Comparison of ENCODE assay signal across 13 cellular contexts in genomic region chr10:95475827-95476481, GRCh38.
DNase-seq lines count a peak whose midpoint lies in the region; TF ChIP-seq lines count a peak whose summit lies in the region.
"Had no signal": no experiment of that assay in that cellular context is flagged by ENCODE, and none has a peak within 500 bp of the region (broad histone marks: within the 10 kb centered on the region; RNA-seq: fewer than 3 reads in every experiment).

No MANE protein-coding gene starts in this region.

- intact Hi-C loops in breast epithelium (cut with DNase I; ENCODE audit: low total_unique reads) (no loop called here), mammary epithelial cell (cut with micrococcal nuclease) (no loop called here), vagina (cut with DNase I) (no loop called here)

- H3K4me1 ChIP-seq in breast epithelium = peaks cover 0 to 20% of the 10 kb centered on the region in 2 donors
- peaks cover 8% of the 10 kb centered on the region for H3K4me1 ChIP-seq in mammary epithelial cell (ENCODE audit: insufficient read depth, low read length)
- peaks cover 20 to 42% of the 10 kb centered on the region in 2 donors for H3K4me1 ChIP-seq in muscle layer of duodenum (ENCODE audit: control insufficient read depth in 1 of 2, insufficient read depth in 2 of 2, low read length in 2 of 2)
- H3K4me1 ChIP-seq in vagina = peaks cover 44% of the 10 kb centered on the region

- H2AFZ ChIP-seq in mammary epithelial cell (ENCODE audit: low read depth, low read length) = no peak overlapping the region

- no peaks in the 10 kb centered on the region for H3K79me2 ChIP-seq in mammary epithelial cell (ENCODE audit: insufficient read depth, low read length)

- no peaks in the 10 kb centered on the region for H3K9me3 ChIP-seq in breast epithelium
- no peaks in the 10 kb centered on the region for H3K9me3 ChIP-seq in mammary epithelial cell (replicated peaks; ENCODE audit: insufficient read depth, low read length)
- H3K9me3 ChIP-seq in muscle layer of duodenum (ENCODE audit: control insufficient read depth in 1 of 2, low read length in 2 of 2) = no peaks in the 10 kb centered on the region
- no peaks in the 10 kb centered on the region for H3K9me3 ChIP-seq in vagina
- H3K9me3 ChIP-seq: SJCRH30 had no signal

- H3K27me3 ChIP-seq in breast epithelium = no peaks in the 10 kb centered on the region
- no peaks in the 10 kb centered on the region for H3K27me3 ChIP-seq in mammary epithelial cell (ENCODE audit: insufficient read depth, low read length)
- H3K27me3 ChIP-seq in muscle layer of duodenum (ENCODE audit: low read depth, low read length) = no peaks in the 10 kb centered on the region
- no peaks in the 10 kb centered on the region for H3K27me3 ChIP-seq in vagina
- H3K27me3 ChIP-seq: SJCRH30 had no signal

- H3K4me3 ChIP-seq in breast epithelium (no peak overlapping the region), mammary epithelial cell (replicated peaks in 1 of 3; ENCODE audit: insufficient read depth in 1 of 3, low read depth in 2 of 3, low read length in 3 of 3) (no peak overlapping the region), muscle layer of duodenum (ENCODE audit: low read depth in 1 of 2, low read length in 2 of 2) (no peak overlapping the region), vagina (no peak overlapping the region)
- H3K4me3 ChIP-seq: SJCRH30 had no signal

- TF ChIP-seq POLR2A in breast epithelium (IDR thresholded peaks at IDR 0.05) (no peak), erythroblast (IDR thresholded peaks at IDR 0.05; ENCODE audit: low read length) (no peak), vagina (IDR thresholded peaks at IDR 0.05) (no peak)

- dilution Hi-C loops in mammary epithelial cell (cut with HindIII; ENCODE audit: low sequenced_read_pairs) = no loop called here

- H3K36me3 ChIP-seq in breast epithelium (no peaks in the 10 kb centered on the region), mammary epithelial cell (ENCODE audit: insufficient read depth, low read length) (no peaks in the 10 kb centered on the region), muscle layer of duodenum (ENCODE audit: control insufficient read depth in 1 of 2, insufficient read depth in 2 of 2, low read length in 2 of 2) (no peaks in the 10 kb centered on the region), vagina (no peaks in the 10 kb centered on the region)
- H3K36me3 ChIP-seq: SJCRH30 had no signal

- DNase-seq in breast epithelium (ENCODE audit: low spot score in 2 of 2) = no peak
- DNase-seq in mammary epithelial cell = no peak
- peak; percentile 49 to 53 for DNase-seq in erythroblast (lab: John Stamatoyannopoulos, UW)
- DNase-seq in vagina (ENCODE audit: extremely low spot score in 2 of 2) = no peak
- DNase-seq in NCI-H2227 (lab: John Stamatoyannopoulos, UW; ENCODE audit: unreplicated experiment) = no peak
- DNase-seq in SKM-1 (lab: John Stamatoyannopoulos, UW; ENCODE audit: unreplicated experiment) = no peak
- no peak for DNase-seq in NCI-H2171 (lab: John Stamatoyannopoulos, UW)
- DNase-seq: DMS 273 treated with DMSO at 0.1 percent for 48 hours; effector memory CD4-positive, alpha-beta T cell; glutamatergic neuron; NCI-H82; SJCRH30 had no signal

- no peak overlapping the region for H3K4me2 ChIP-seq in mammary epithelial cell (ENCODE audit: insufficient read depth, low read depth, low read length)

- WGBS in mammary epithelial cell (ENCODE audit: low coverage, missing lambda C conversion rate) = 65% methylated on average over 8 of the region's 8 CpGs

- TF ChIP-seq CTCF in breast epithelium (IDR thresholded peaks at IDR 0.05) (no peak), mammary epithelial cell (conservative IDR thresholded peaks at IDR 0.05 in 1 of 2, IDR thresholded peaks at IDR 0.05 in 1 of 2; ENCODE audit: extremely low read depth in 1 of 2, insufficient read depth in 1 of 2, low read depth in 1 of 2, low read length in 2 of 2) (no peak), vagina (IDR thresholded peaks at IDR 0.05) (no peak)

- H4K20me1 ChIP-seq in mammary epithelial cell (ENCODE audit: insufficient read depth, low read length) = no peaks in the 10 kb centered on the region

- CTCF ChIA-PET in mammary epithelial cell (lab: Charles Lee; ENCODE audit: low non-redundant PET) = no interaction called here

- no TSS peak for BruUV-seq in mammary epithelial cell (replicated peaks; lab: Mats Ljungman, UMichigan)

- H3K27ac ChIP-seq in breast epithelium (peak overlapping the region; percentile 85 to 91), mammary epithelial cell (ENCODE audit: insufficient read depth, low read depth, low read length) (no peak overlapping the region), muscle layer of duodenum (ENCODE audit: low read length) (peak overlapping the region; percentile 90), vagina (peak overlapping the region; percentile 79)
- H3K27ac ChIP-seq: SJCRH30 had no signal

- in situ Hi-C loops in mammary epithelial cell (cut with MboI; ENCODE audit: low sequenced_read_pairs in 2 of 2) = no loop called here

- no peak overlapping the region for H3K9ac ChIP-seq in mammary epithelial cell (ENCODE audit: insufficient read depth, low read length)

Comparison
In these comparisons a context has a peak if more than half of its experiments do, and no peak if none do; other contexts are left out.
1. DNase-seq: peak in erythroblast (2 of 2); none in breast epithelium (0 of 2), mammary epithelial cell (single experiment), vagina (0 of 2), NCI-H2227 (single experiment), SKM-1 (single experiment) and NCI-H2171 (single experiment).